In genomic region chr1:31182352-31182751, GRCh38 we compare ENCODE assay signal across 8 cellular contexts. TPM values are rescaled to one million over a fixed set of nuclear protein-coding genes. Genes with fewer than 3 reads are reported as not detected.
DNase-seq lines count a peak whose midpoint lies in the region; ATAC-seq and TF ChIP-seq lines count a peak whose summit lies in the region.

No MANE protein-coding gene starts in this region.

- TF ChIP-seq RAD21 in IMR-90 (IDR thresholded peaks at IDR 0.05; ENCODE audit: low read length), result peak; percentile 32; the same call in 1 of the 2 replicates

- no peak overlapping the region for H2BK15ac ChIP-seq in IMR-90 (ENCODE audit: low read depth, low read length)

- H2AK9ac ChIP-seq in IMR-90 (replicated peaks; ENCODE audit: low read depth, low read length, poor library complexity), result no peak overlapping the region

- POLR2A ChIA-PET in IMR-90 (lab: Charles Lee; ENCODE audit: unreplicated experiment), result no interaction called here

- TF ChIP-seq CTCF in IMR-90 (conservative IDR thresholded peaks at IDR 0.05; ENCODE audit: low read depth, low read length), result peak; percentile 50
- TF ChIP-seq CTCF in sigmoid colon (IDR thresholded peaks at IDR 0.05), result peak in 1 of 4 experiments; percentile 11

- dilution Hi-C loops in IMR-90 (cut with HindIII; ENCODE audit: low sequenced_read_pairs, unreplicated experiment), result no loop called here

- peaks cover 11% of the 10 kb centered on the region for H4K20me1 ChIP-seq in IMR-90 (ENCODE audit: insufficient read depth, low read length)

- H3K23ac ChIP-seq in IMR-90 (ENCODE audit: low read depth, low read length), result no peak overlapping the region

- H3K56ac ChIP-seq in IMR-90 (ENCODE audit: extremely low read depth, insufficient read depth, low read length), result no peak overlapping the region

- intact Hi-C loops in IMR-90 (cut with micrococcal nuclease) (loop anchor here (1.0 to 10.0 kb wide), 3 partner anchors 28 to 255 kb away; partner anchors contain the start of genes SNRNP40 and ZCCHC17), right cardiac atrium (cut with DNase I) (loop anchor here (5.0 to 10.0 kb wide), 5 partner anchors 152 to 365 kb away; no protein-coding TSS in a partner anchor), sigmoid colon (cut with DNase I) (no loop called here)

- no peak overlapping the region for H3K14ac ChIP-seq in IMR-90 (replicated peaks; ENCODE audit: low read depth, low read length)

- H3K18ac ChIP-seq in IMR-90 (ENCODE audit: low read depth, low read length), result no peak overlapping the region

- DNase-seq in COLO829 (ENCODE audit: low spot score) (peak; percentile 62), IMR-90 (peak; percentile 97), SKM-1 treated with dmso at 0.1 percent for 144 hours (lab: John Stamatoyannopoulos, UW; ENCODE audit: unreplicated experiment) (peak; percentile 41), amniotic stem cell (lab: John Stamatoyannopoulos, UW) (peak; percentile 82), right cardiac atrium (peak; percentile 81 to 90 (median 90)), sigmoid colon (peak; percentile 74)

- H3K27ac ChIP-seq in IMR-90 (ENCODE audit: insufficient read depth, low read length) (no peak overlapping the region), right cardiac atrium (ENCODE audit: low read length) (no peak overlapping the region), sigmoid colon (no peak overlapping the region)

- CTCF ChIA-PET in IMR-90 (lab: Yijun Ruan, JAX), result interaction anchor here (1.1 to 1.6 kb wide), 3 partner anchors 11 to 81 kb away, joined by 3 to 8 read pairs (median 7); no protein-coding TSS in a partner anchor

- ATAC-seq in IMR-90 (ENCODE audit: low read depth), result peak; percentile 95
- peak; percentile 86 to 92 for ATAC-seq in right cardiac atrium
- no peak for ATAC-seq in HG02759 (IDR thresholded peaks at IDR 0.05; ENCODE audit: unreplicated experiment)
- no peak for ATAC-seq in HG02884 (IDR thresholded peaks at IDR 0.05; ENCODE audit: unreplicated experiment)

- in situ Hi-C loops in IMR-90 (cut with MboI; ENCODE audit: low sequenced_read_pairs), result loop anchor here (10.0 kb wide), 2 partner anchors 242 to 362 kb away; no protein-coding TSS in a partner anchor

- no peak overlapping the region for H4K5ac ChIP-seq in IMR-90 (ENCODE audit: low read depth, low read length)

- 0% methylated on average over 2 of the region's 18 CpGs; no CpG with 5 or more reads in 1 of the 2 experiments for WGBS in IMR-90 (ENCODE audit: extremely low coverage in 2 of 2, insufficient read length in 1 of 2), 2 experiments
- WGBS in right cardiac atrium, result 1% methylated on average over 18 of the region's 18 CpGs
- 1 to 2% methylated on average over 18 of the region's 18 CpGs for WGBS in sigmoid colon, 2 donors

- H2BK20ac ChIP-seq in IMR-90 (ENCODE audit: low read depth, low read length), result no peak overlapping the region

- H3K9me3 ChIP-seq in IMR-90 (ENCODE audit: control insufficient read depth, insufficient read depth, low read length) (no peaks in the 10 kb centered on the region), right cardiac atrium (ENCODE audit: control insufficient read depth, low read length) (no peaks in the 10 kb centered on the region), sigmoid colon (no peaks in the 10 kb centered on the region)

- H2BK120ac ChIP-seq in IMR-90 (ENCODE audit: low read depth, low read length), result no peak overlapping the region

- no peak overlapping the region for H4K8ac ChIP-seq in IMR-90 (ENCODE audit: low read depth in 2 of 2, low read length in 2 of 2)

- H3K27me3 ChIP-seq in IMR-90 (ENCODE audit: control insufficient read depth, insufficient read depth, low read length) (peaks cover 20% of the 10 kb centered on the region), right cardiac atrium (ENCODE audit: control insufficient read depth, insufficient read depth) (no peaks in the 10 kb centered on the region), sigmoid colon (peaks cover 3 to 43% (median 26%) of the 10 kb centered on the region in 3 donors)

- H3K36me3 ChIP-seq in IMR-90 (ENCODE audit: control insufficient read depth, insufficient read depth, low read length) (no peaks in the 10 kb centered on the region), sigmoid colon (no peaks in the 10 kb centered on the region)

- H3K4me2 ChIP-seq in IMR-90 (ENCODE audit: low read depth, low read length), result peak overlapping the region; percentile 25; the same call in 1 of the 2 replicates

- H2AK5ac ChIP-seq in IMR-90 (ENCODE audit: low read depth, low read length), result no peak overlapping the region

- no peaks in the 10 kb centered on the region; the same call in 1 of the 2 replicates for H3K9me1 ChIP-seq in IMR-90 (ENCODE audit: insufficient read depth, low read length)

- no peak overlapping the region for H3K9ac ChIP-seq in IMR-90 (ENCODE audit: low read depth, low read length)

- TF ChIP-seq POLR2A in IMR-90 (IDR thresholded peaks at IDR 0.05; ENCODE audit: low read depth, low read length), result no peak
- no peak for TF ChIP-seq POLR2A in sigmoid colon (IDR thresholded peaks at IDR 0.05)

- no TSS peak for BruUV-seq in IMR-90 (replicated peaks; lab: Mats Ljungman, UMichigan)

- no peaks in the 10 kb centered on the region for H3K79me1 ChIP-seq in IMR-90 (ENCODE audit: low read depth in 1 of 2, low read length in 2 of 2)

- no peak for TF ChIP-seq EP300 in sigmoid colon (IDR thresholded peaks at IDR 0.05)

- no peak overlapping the region for H3K4ac ChIP-seq in IMR-90 (ENCODE audit: low read depth, low read length)

- H2BK5ac ChIP-seq in IMR-90 (ENCODE audit: low read depth, low read length, poor library complexity, severe bottlenecking), result no peak overlapping the region

- no peaks in the 10 kb centered on the region for H3K4me1 ChIP-seq in IMR-90 (ENCODE audit: control insufficient read depth, insufficient read depth, low read length)
- no peaks in the 10 kb centered on the region for H3K4me1 ChIP-seq in right cardiac atrium (ENCODE audit: control insufficient read depth, insufficient read depth, low read length)
- H3K4me1 ChIP-seq in sigmoid colon, result peaks cover 0 to 16% (median 12%) of the 10 kb centered on the region in 4 donors

- H4K91ac ChIP-seq in IMR-90 (ENCODE audit: insufficient read depth, low read depth, low read length), result no peak overlapping the region

- no peak overlapping the region for H3K4me3 ChIP-seq in IMR-90 (ENCODE audit: insufficient read depth, low read depth, low read length)
- peak overlapping the region; percentile 16 for H3K4me3 ChIP-seq in right cardiac atrium (ENCODE audit: low read length)
- no peak overlapping the region for H3K4me3 ChIP-seq in sigmoid colon

- H2AFZ ChIP-seq in IMR-90 (replicated peaks; ENCODE audit: low read length, poor library complexity), result peak overlapping the region; percentile 73

TF ChIP-seq in IMR-90, 13 proteins besides CTCF, POLR2A, EP300 and RAD21:
- TF ChIP-seq RCOR1 (IDR thresholded peaks at IDR 0.05; ENCODE audit: insufficient replicate concordance, low read length), result peak; percentile 96
- 0 out of 2 replicates have a peak, but pooled peaks have one; percentile 33 for TF ChIP-seq SMC3 (IDR thresholded peaks at IDR 0.05; ENCODE audit: low read depth, low read length)
- no peak for TF ChIP-seq RFX5 (IDR thresholded peaks at IDR 0.05; ENCODE audit: low read depth, low read length)
- TF ChIP-seq CHD1 (IDR thresholded peaks at IDR 0.05; ENCODE audit: low read depth, low read length), result no peak
- TF ChIP-seq MAZ (IDR thresholded peaks at IDR 0.05; ENCODE audit: borderline replicate concordance, low read depth, low read length), result peak; percentile 88
- peak; percentile 85 for TF ChIP-seq MXI1 (IDR thresholded peaks at IDR 0.05; ENCODE audit: borderline replicate concordance, low read depth, low read length)
- TF ChIP-seq FOS (IDR thresholded peaks at IDR 0.05; ENCODE audit: low read depth, low read length), result 0 out of 2 replicates have a peak, but pooled peaks have one; percentile 21
- TF ChIP-seq USF2 (IDR thresholded peaks at IDR 0.05; ENCODE audit: low read depth, low read length), result peak; percentile 29; the same call in 1 of the 2 replicates

RNA-seq across cellular contexts. Expression of gene NKAIN1, which starts 57.3 kb away (rescaled TPM):
- total RNA-seq in IMR-90 (2012; rRNA removed) (under 0.01 TPM in 2 replicates), right cardiac atrium (not detected), sigmoid colon (1 to 10 TPM in 1 of 4 donors, under 1 TPM in 2, not detected in 1; 0.28 to 1.4 (median 0.33) TPM)
- polyA plus RNA-seq in IMR-90 (2012; rRNA removed) (0.09 TPM in 1 of 2 replicates, not detected in the other), right cardiac atrium (0.02 TPM), sigmoid colon (under 1 TPM in 1 of 3 donors, not detected in 2; 0.36 TPM)
- 0.03 and 0.11 TPM in 2 replicates for polyA plus RNA-seq in IMR-90 (2012; cell fraction: cytosol; rRNA removed)
- polyA plus RNA-seq in IMR-90 (2012; cell fraction: nucleus; rRNA removed; ENCODE audit: low replicate concordance), result 0.02 and 0.07 TPM in 2 replicates

Comparison
In these comparisons a context has a peak if more than half of its experiments do, and no peak if none do; other contexts are left out.
1. DNase-seq: peak in every context shown above with its lines; median percentile 97 in IMR-90; 90 in right cardiac atrium; 82 in amniotic stem cell; 74 in sigmoid colon; 62 in COLO829; 41 in SKM-1 treated with dmso at 0.1 percent for 144 hours.
2. ATAC-seq: peak in IMR-90 (single experiment) and right cardiac atrium (2 of 2); none in HG02759 (single experiment) and HG02884 (single experiment).